Comparison of ENCODE assay signal across 28 cellular contexts in genomic region chr10:123443924-123444323, GRCh38.
"Had no signal": no experiment of that assay in that cellular context is flagged by ENCODE, and none has a peak within 500 bp of the region (broad histone marks: within the 10 kb centered on the region; RNA-seq: fewer than 3 reads in every experiment).

No MANE protein-coding gene starts in this region.

- H3K9me3 ChIP-seq: neutrophil, pancreas, prostate gland, right lobe of liver, stomach, thoracic aorta, thyroid gland, tibial nerve, upper lobe of left lung, vagina had no signal

- H3K4me1 Mint-ChIP-seq: natural killer cell; nephron; stimulated activated naive B cell treated with anti-CD40 and anti-IgM and Interleukin-4, amounts not matched to agents 10 μg/mL and 1 μg/mL and 100 μg/mL, for 72 hours had no signal

- DNase-seq: naive thymus-derived CD4-positive, alpha-beta T cell; natural killer cell; nucleus accumbens; pancreas; right cardiac atrium; right lobe of liver; stimulated activated CD4-positive, alpha-beta T cell treated with anti-CD3 and anti-CD28 coated beads, Interleukin-15, amount 100 ng/mL, for 24 hours; stimulated activated CD4-positive, alpha-beta T cell treated with anti-CD3 and anti-CD28 coated beads, Interleukin-2, amount 100 ng/mL, for 24 hours; stimulated activated CD4-positive, alpha-beta T cell treated with anti-CD3 and anti-CD28 coated beads, Interleukin-2, amount 100 ng/mL, for 48 hours; stimulated activated CD4-positive, alpha-beta T cell treated with anti-CD3 and anti-CD28 coated beads, Interleukin-4, amount 100 ng/mL, for 24 hours; stimulated activated naive B cell treated with anti-CD40 and anti-IgM and Interleukin-4, amounts not matched to agents 10 μg/mL and 1 μg/mL and 100 μg/mL, for 72 hours; stimulated activated naive CD4-positive, alpha-beta T cell treated with Interleukin-2 at 50 U/mL for 16 hours; stomach; thyroid gland; trophoblast cell; upper lobe of left lung had no signal

- H3K27me3 ChIP-seq: neural progenitor cell, pancreas, right lobe of liver, thyroid gland, tibial nerve, upper lobe of left lung, vagina had no signal

- H3K27ac ChIP-seq: neural progenitor cell, neutrophil, pancreas, prostate gland, right lobe of liver, skin epidermis, stomach, thoracic aorta, thyroid gland, tibial nerve, upper lobe of left lung, vagina had no signal

- H3K9me3 Mint-ChIP-seq: naive thymus-derived CD4-positive, alpha-beta T cell; natural killer cell; nephron; neural progenitor cell; stimulated activated effector memory CD8-positive, alpha-beta T cell treated with anti-CD3 and anti-CD28 coated beads, Interleukin-12 subunit alpha, Interleukin-12 subunit beta, amount 100 ng/mL, for 72 hours; stimulated activated naive B cell treated with anti-CD40 and anti-IgM and Interleukin-4, amounts not matched to agents 10 μg/mL and 1 μg/mL and 100 μg/mL, for 72 hours; stimulated activated naive CD8-positive, alpha-beta T cell treated with anti-CD3 and anti-CD28 coated beads, Interleukin-15, Interleukin-2, amounts not matched to agents 100 ng/mL and 50 ng/mL, for 24 hours had no signal

- FAIRE-seq: pancreas, urothelium cell line had no signal

- H3K4me3 ChIP-seq: neural progenitor cell, pancreas, prostate gland, right lobe of liver, skin epidermis, smooth muscle cell, stomach, thoracic aorta, thyroid gland, tibial nerve, upper lobe of left lung, vagina had no signal

- H3K27ac Mint-ChIP-seq: naive thymus-derived CD4-positive, alpha-beta T cell; natural killer cell; nephron; neural progenitor cell; stimulated activated effector memory CD8-positive, alpha-beta T cell treated with anti-CD3 and anti-CD28 coated beads, Interleukin-12 subunit alpha, Interleukin-12 subunit beta, amount 100 ng/mL, for 72 hours; stimulated activated naive B cell treated with anti-CD40 and anti-IgM and Interleukin-4, amounts not matched to agents 10 μg/mL and 1 μg/mL and 100 μg/mL, for 72 hours; stimulated activated naive CD8-positive, alpha-beta T cell treated with anti-CD3 and anti-CD28 coated beads, Interleukin-15, Interleukin-2, amounts not matched to agents 100 ng/mL and 50 ng/mL, for 24 hours had no signal

- H3K36me3 ChIP-seq: neural progenitor cell, neutrophil, pancreas, prostate gland, right lobe of liver, stomach, thoracic aorta, thyroid gland, tibial nerve, upper lobe of left lung, vagina had no signal

- H3K4me1 ChIP-seq: pancreas, prostate gland, right lobe of liver, stomach, thyroid gland, tibial nerve, upper lobe of left lung, vagina had no signal

- H3K4me3 Mint-ChIP-seq: naive thymus-derived CD4-positive, alpha-beta T cell; natural killer cell; nephron; neural progenitor cell; stimulated activated effector memory CD8-positive, alpha-beta T cell treated with anti-CD3 and anti-CD28 coated beads, Interleukin-12 subunit alpha, Interleukin-12 subunit beta, amount 100 ng/mL, for 72 hours; stimulated activated naive B cell treated with anti-CD40 and anti-IgM and Interleukin-4, amounts not matched to agents 10 μg/mL and 1 μg/mL and 100 μg/mL, for 72 hours; stimulated activated naive CD8-positive, alpha-beta T cell treated with anti-CD3 and anti-CD28 coated beads, Interleukin-15, Interleukin-2, amounts not matched to agents 100 ng/mL and 50 ng/mL, for 24 hours had no signal

- ATAC-seq: naive thymus-derived CD4-positive, alpha-beta T cell; pancreas; right cardiac atrium; right lobe of liver; stimulated activated effector memory CD8-positive, alpha-beta T cell treated with anti-CD3 and anti-CD28 coated beads, Interleukin-12 subunit alpha, Interleukin-12 subunit beta, amount 100 ng/mL, for 72 hours; stimulated activated naive B cell treated with anti-CD40 and anti-IgM and Interleukin-4, amounts not matched to agents 10 μg/mL and 1 μg/mL and 100 μg/mL, for 72 hours had no signal

- H3K36me3 Mint-ChIP-seq: naive thymus-derived CD4-positive, alpha-beta T cell; natural killer cell; neural progenitor cell; stimulated activated effector memory CD8-positive, alpha-beta T cell treated with anti-CD3 and anti-CD28 coated beads, Interleukin-12 subunit alpha, Interleukin-12 subunit beta, amount 100 ng/mL, for 72 hours; stimulated activated naive B cell treated with anti-CD40 and anti-IgM and Interleukin-4, amounts not matched to agents 10 μg/mL and 1 μg/mL and 100 μg/mL, for 72 hours had no signal
